In the genomic region with DNA sequence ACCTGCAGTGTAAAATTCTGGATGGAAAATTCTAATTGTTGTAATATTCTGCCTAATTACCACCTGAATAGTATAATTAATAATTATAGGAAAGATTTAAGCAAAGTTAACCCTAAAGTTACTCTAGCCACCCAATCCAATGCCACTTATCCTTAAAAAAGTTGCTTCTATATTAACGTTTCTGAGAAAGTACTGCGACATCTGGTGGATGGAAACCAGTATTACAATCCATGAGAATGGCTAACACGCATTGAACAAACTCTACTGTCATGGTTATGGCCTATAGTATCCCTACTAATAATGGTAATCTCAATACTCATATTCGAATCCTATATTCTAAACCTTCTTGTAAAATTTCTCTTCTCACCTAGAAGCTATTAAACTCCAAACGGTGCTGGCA, we compare ENCODE assay signal across 1 cellular context.
TF ChIP-seq lines count a peak whose summit lies in the region.

No MANE protein-coding gene starts in this region.

TF ChIP-seq in endothelial cell of umbilical vein, 7 proteins besides CTCF, POLR2A, EP300 and RAD21:
- TF ChIP-seq FOS (IDR thresholded peaks at IDR 0.05; ENCODE audit: borderline replicate concordance, insufficient read depth, low read length) (no peak), GATA2 (IDR thresholded peaks at IDR 0.05; ENCODE audit: insufficient read depth, insufficient read length, low read depth, low read length) (no peak), JUN (IDR thresholded peaks at IDR 0.05; ENCODE audit: borderline replicate concordance, insufficient read depth, insufficient read length, low read depth) (no peak), EZH2 (IDR thresholded peaks at IDR 0.05; ENCODE audit: borderline replicate concordance, low read depth, low read length, severe bottlenecking) (no peak), MYC (IDR thresholded peaks at IDR 0.05; ENCODE audit: low read depth, low read length) (no peak), POLR2AphosphoS5 (IDR thresholded peaks at IDR 0.05; ENCODE audit: insufficient read depth, low read depth, low read length) (no peak)
- TF ChIP-seq, protein P1, sequence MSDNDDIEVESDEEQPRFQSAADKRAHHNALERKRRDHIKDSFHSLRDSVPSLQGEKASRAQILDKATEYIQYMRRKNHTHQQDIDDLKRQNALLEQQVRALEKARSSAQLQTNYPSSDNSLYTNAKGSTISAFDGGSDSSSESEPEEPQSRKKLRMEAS (IDR thresholded peaks at IDR 0.05; ENCODE audit: insufficient read depth, insufficient read length) = no peak
